Comparison of ENCODE assay signal across 9 cellular contexts in genomic region chr18:8982416-8983183, GRCh38.
A peak's percentile ranks its signal among the peaks of the same experiment; 100 is the strongest.
DNase-seq lines count a peak whose midpoint lies in the region; ATAC-seq, FAIRE-seq and TF ChIP-seq lines count a peak whose summit lies in the region.
"Had no signal": no experiment of that assay in that cellular context is flagged by ENCODE, and none has a peak within 500 bp of the region (broad histone marks: within the 10 kb centered on the region; RNA-seq: fewer than 3 reads in every experiment).

No MANE protein-coding gene starts in this region.

- BruUV-seq in K562 (replicated peaks; lab: Mats Ljungman, UMichigan): no TSS peak

- TF ChIP-seq CTCF in cardiac muscle cell (IDR thresholded peaks at IDR 0.05; ENCODE audit: low read depth, low read length): peak; percentile 56
- peak; percentile 74 to 90 (median 81) for TF ChIP-seq CTCF in K562 (IDR thresholded peaks at IDR 0.05 in 2 of 3, conservative IDR thresholded peaks at IDR 0.05 in 1 of 3; ENCODE audit: insufficient read depth in 2 of 3, low read depth in 1 of 3, low read length in 3 of 3)
- TF ChIP-seq CTCF in left lung (IDR thresholded peaks at IDR 0.05): peak in 1 of 2 donors; percentile 21

- peak; percentile 45; the same call in 1 of the 2 replicates for TF ChIP-seq EP300 in K562 (IDR thresholded peaks at IDR 0.05; ENCODE audit: low read length)

- FAIRE-seq in K562 (lab: Jason Lieb, UNC): peak; percentile 88

- no peaks in the 10 kb centered on the region for H3K9me3 Mint-ChIP-seq in immature natural killer cell
- H3K9me3 Mint-ChIP-seq: central memory CD8-positive, alpha-beta T cell had no signal

- in situ Hi-C loops in K562 (cut with MboI): loop anchor here (5.0 kb wide), 1 partner anchor 325 kb away; no protein-coding TSS in a partner anchor

- H3K4me1 ChIP-seq in cardiac muscle cell (ENCODE audit: low read depth) (no peaks in the 10 kb centered on the region), K562 (replicated peaks in 1 of 2; ENCODE audit: control insufficient read depth in 2 of 2, insufficient read depth in 2 of 2, low read length in 2 of 2) (peaks cover 3 to 12% of the 10 kb centered on the region in 2 experiments; a peak in 3 of 5 replicates), left lung (no peaks in the 10 kb centered on the region)

- peak overlapping the region; percentile 30 for H3K4me2 ChIP-seq in K562 (ENCODE audit: insufficient read depth, low read length)

- H3K79me2 ChIP-seq in K562 (ENCODE audit: control insufficient read depth, insufficient read depth, low read length): no peaks in the 10 kb centered on the region

- H3K4me1 Mint-ChIP-seq in immature natural killer cell: no peaks in the 10 kb centered on the region
- H3K4me1 Mint-ChIP-seq: central memory CD8-positive, alpha-beta T cell had no signal

- H3K9me3 ChIP-seq in cardiac muscle cell (ENCODE audit: low read depth) (no peaks in the 10 kb centered on the region), K562 (replicated peaks; ENCODE audit: control insufficient read depth, insufficient read depth, low read depth, low read length) (no peaks in the 10 kb centered on the region), left lung (no peaks in the 10 kb centered on the region)

- H3K4me3 Mint-ChIP-seq in immature natural killer cell: no peak overlapping the region
- H3K4me3 Mint-ChIP-seq: central memory CD8-positive, alpha-beta T cell had no signal

- no peaks in the 10 kb centered on the region for H4K20me1 ChIP-seq in K562 (replicated peaks; ENCODE audit: control insufficient read depth, insufficient read depth, low read length)

- H3K9me1 ChIP-seq in K562 (ENCODE audit: control insufficient read depth, insufficient read depth, low read length): peaks cover 4% of the 10 kb centered on the region

- peak; percentile 41 to 65 for DNase-seq in cardiac muscle cell (ENCODE audit: low read depth in 1 of 2, low spot score in 1 of 2)
- no peak for DNase-seq in cardiac septum (ENCODE audit: low spot score)
- peak; percentile 58 for DNase-seq in NCI-H2171 (lab: John Stamatoyannopoulos, UW)
- DNase-seq in K562 (ENCODE audit: extremely low read depth in 1 of 4, low spot score in 3 of 4): peak in 3 of 4 experiments; percentile 40 to 85 (median 59)
- no peak for DNase-seq in left lung
- DNase-seq in NK-92 (lab: John Stamatoyannopoulos, UW; ENCODE audit: unreplicated experiment): no peak
- DNase-seq in immature natural killer cell: no peak

- intact Hi-C loops in cardiac septum (cut with DNase I): loop anchor here (5.0 kb wide), 1 partner anchor 325 kb away; no protein-coding TSS in a partner anchor
- intact Hi-C loops in K562 (cut with micrococcal nuclease): loop anchor here (1.0 to 5.0 kb wide), 3 partner anchors 60 to 328 kb away; no protein-coding TSS in a partner anchor
- intact Hi-C loops in left lung (cut with DNase I): loop anchor here in 1 of 2 donors (5.0 kb wide), 1 partner anchor 280 kb away; no protein-coding TSS in a partner anchor

- peak overlapping the region in 1 of 2 experiments; percentile 68; a peak in 1 of 4 replicates for H3K9ac ChIP-seq in K562 (ENCODE audit: insufficient read depth in 1 of 2, low read depth in 2 of 2, low read length in 2 of 2)

- H3K27ac Mint-ChIP-seq in immature natural killer cell: no peak overlapping the region

- no peak overlapping the region for H3K4me3 ChIP-seq in cardiac muscle cell
- no peak overlapping the region for H3K4me3 ChIP-seq in K562
- H3K4me3 ChIP-seq in left lung: no peak overlapping the region

- ATAC-seq in K562 (peak; percentile 94), left lung (peak; percentile 92), GM19023 (IDR thresholded peaks at IDR 0.05; ENCODE audit: unreplicated experiment) (no peak)

- no peaks in the 10 kb centered on the region for H3K36me3 Mint-ChIP-seq in immature natural killer cell

- WGBS in K562 (ENCODE audit: insufficient coverage, low coverage, missing lambda C conversion rate): 35% methylated on average over 13 of the region's 13 CpGs

- POLR2A ChIA-PET in K562 (lab: Yijun Ruan, JAX): interaction anchor here (0.7 to 1.5 kb wide), 5 partner anchors 15 to 192 kb away, joined by 3 to 4 read pairs (median 3); no protein-coding TSS in a partner anchor

- TF ChIP-seq RAD21 in K562 (CRISPR knock-in tag; conservative IDR thresholded peaks at IDR 0.05 in 1 of 2, IDR thresholded peaks at IDR 0.05 in 1 of 2): peak; percentile 93 to 98

- CTCF ChIA-PET in K562 (lab: Yijun Ruan, JAX; ENCODE audit: low intra/inter-chr PET ratio): interaction anchor here (2.1 kb wide), 1 partner anchor 329 kb away, joined by 12 read pairs; no protein-coding TSS in a partner anchor

- TF ChIP-seq POLR2A in K562 (conservative IDR thresholded peaks at IDR 0.05): no peak

- H3K36me3 ChIP-seq in cardiac muscle cell (no peaks in the 10 kb centered on the region), K562 (ENCODE audit: control insufficient read depth, insufficient read depth, low read length) (no peaks in the 10 kb centered on the region), left lung (no peaks in the 10 kb centered on the region)

- H3K27me3 Mint-ChIP-seq in immature natural killer cell (ENCODE audit: low read depth in 3 of 3): peaks cover 1 to 3% (median 3%) of the 10 kb centered on the region in 3 donors

- H3K27me3 ChIP-seq in cardiac muscle cell (peaks cover 14% of the 10 kb centered on the region), K562 (ENCODE audit: control insufficient read depth in 2 of 2, insufficient read depth in 2 of 2, low read length in 2 of 2) (no peaks in the 10 kb centered on the region), left lung (no peaks in the 10 kb centered on the region)

- H3K27ac ChIP-seq in cardiac muscle cell (no peak overlapping the region), K562 (ENCODE audit: extremely low read depth, low read depth, low read length) (no peak overlapping the region), left lung (no peak overlapping the region)

- H2AFZ ChIP-seq in K562 (ENCODE audit: low read depth, low read length): peak overlapping the region; percentile 78

TF ChIP-seq in K562, 482 proteins besides CTCF, POLR2A, EP300 and RAD21 (continues in another document):
- TF ChIP-seq MTA1 (IDR thresholded peaks at IDR 0.05; ENCODE audit: borderline replicate concordance): peak; percentile 68; the same call in 1 of the 2 replicates
- TF ChIP-seq IRF2 (CRISPR knock-in tag; IDR thresholded peaks at IDR 0.05): no peak
- TF ChIP-seq TBP (optimal IDR thresholded peaks at IDR 0.05; ENCODE audit: low read depth, low read length): no peak
- TF ChIP-seq HMGN3 (IDR thresholded peaks at IDR 0.05; ENCODE audit: borderline replicate concordance, extremely low read depth, insufficient read length, low read depth, low read length): no peak
- TF ChIP-seq ETV5 (CRISPR knock-in tag; IDR thresholded peaks at IDR 0.05; ENCODE audit: low read depth): 0 out of 2 replicates have a peak, but pooled peaks have one; percentile 6
- TF ChIP-seq HDAC3 (IDR thresholded peaks at IDR 0.05; ENCODE audit: borderline replicate concordance, partially characterized antibody): no peak
- no peak for TF ChIP-seq CBX5 (IDR thresholded peaks at IDR 0.05; ENCODE audit: borderline replicate concordance, low read depth)
- no peak for TF ChIP-seq POLR3G (IDR thresholded peaks at IDR 0.05; ENCODE audit: extremely low read depth, insufficient read length, insufficient replicate concordance)
- no peak for TF ChIP-seq TSHZ1 (CRISPR knock-in tag; IDR thresholded peaks at IDR 0.05)
- TF ChIP-seq THRAP3 (IDR thresholded peaks at IDR 0.05; ENCODE audit: borderline replicate concordance): 0 out of 2 replicates have a peak, but pooled peaks have one; percentile 22
- no peak for TF ChIP-seq E2F6 (IDR thresholded peaks at IDR 0.05; ENCODE audit: borderline replicate concordance in 1 of 2, extremely low read depth in 1 of 2, insufficient read depth in 1 of 2, insufficient read length in 1 of 2, low read depth in 1 of 2, low read length in 1 of 2, poor library complexity in 1 of 2, severe bottlenecking in 1 of 2)

Comparison
In these comparisons a context has a peak if more than half of its experiments do, and no peak if none do; other contexts are left out.
1. DNase-seq: peak in cardiac muscle cell (2 of 2), NCI-H2171 (single experiment) and K562 (3 of 4); none in cardiac septum (single experiment), left lung (0 of 2), NK-92 (single experiment) and immature natural killer cell (0 of 3).